ENCODE assay signal across 23 cellular contexts in genomic region chr3:176759815-176760506, GRCh38.
A peak's percentile ranks its signal among the peaks of the same experiment; 100 is the strongest.
DNase-seq lines count a peak whose midpoint lies in the region; ATAC-seq, FAIRE-seq and TF ChIP-seq lines count a peak whose summit lies in the region.
"Had no signal": no experiment of that assay in that cellular context is flagged by ENCODE, and none has a peak within 500 bp of the region (broad histone marks: within the 10 kb centered on the region; RNA-seq: fewer than 3 reads in every experiment).

No MANE protein-coding gene starts in this region.

- no peak overlapping the region for H3K4me3 ChIP-seq in pancreas
- H3K4me3 ChIP-seq: MG63 had no signal

- H3K36me3 ChIP-seq in pancreas, result no peaks in the 10 kb centered on the region
- H3K36me3 ChIP-seq: BE2C, MG63 had no signal

- H3K9me3 Mint-ChIP-seq in natural killer cell treated with Interleukin-12 subunit alpha and Interleukin-12 subunit beta and Interleukin-15 and Interleukin-18, amount 100 ng/mL, for 72 hours, result no peaks in the 10 kb centered on the region
- H3K9me3 Mint-ChIP-seq: T-cell had no signal

- no peak overlapping the region for H3K4me3 Mint-ChIP-seq in natural killer cell treated with Interleukin-12 subunit alpha and Interleukin-12 subunit beta and Interleukin-15 and Interleukin-18, amount 100 ng/mL, for 72 hours
- H3K4me3 Mint-ChIP-seq: CD4-positive, alpha-beta T cell; T-cell had no signal

- H3K4me1 ChIP-seq in pancreas, result no peaks in the 10 kb centered on the region
- H3K4me1 ChIP-seq: BE2C had no signal

- no peak for FAIRE-seq in pancreas (lab: Jason Lieb, UNC)
- FAIRE-seq: H54 had no signal

- H3K27ac Mint-ChIP-seq in natural killer cell treated with Interleukin-12 subunit alpha and Interleukin-12 subunit beta and Interleukin-15 and Interleukin-18, amount 100 ng/mL, for 72 hours, result no peak overlapping the region
- H3K27ac Mint-ChIP-seq: CD4-positive, alpha-beta T cell; T-cell had no signal

- DNase-seq in NCI-H1092 treated with DMSO at 0.1 percent for 48 hours (lab: John Stamatoyannopoulos, UW), result peak; percentile 17
- DNase-seq in NCI-H1092 (lab: John Stamatoyannopoulos, UW), result no peak
- DNase-seq in NCI-H526 treated with DMSO at 0.1 percent for 48 hours (lab: John Stamatoyannopoulos, UW), result peak; percentile 7
- peak; percentile 24 for DNase-seq in SHP77 treated with DMSO at 0.1 percent for 48 hours (lab: John Stamatoyannopoulos, UW)
- peak in 3 of 6 donors; percentile 38 to 55 (median 40) for DNase-seq in pancreas
- DNase-seq in natural killer cell treated with Interleukin-12 subunit alpha and Interleukin-12 subunit beta and Interleukin-15 and Interleukin-18, amount 100 ng/mL, for 72 hours (ENCODE audit: low spot score), result no peak
- DNase-seq in A172 (ENCODE audit: low spot score), result no peak
- DNase-seq: 8988T; BE2C; Calu3; CD4-positive, alpha-beta T cell; IMR-90; Karpas-422; MG63; NCI-H1048; NCI-H1694; NCI-H2107; NCI-H524; SK-N-SH; T-cell had no signal

- H3K9me3 ChIP-seq in pancreas, result no peaks in the 10 kb centered on the region
- H3K9me3 ChIP-seq: BE2C, MG63, SK-N-SH had no signal

- H3K4me1 Mint-ChIP-seq in natural killer cell treated with Interleukin-12 subunit alpha and Interleukin-12 subunit beta and Interleukin-15 and Interleukin-18, amount 100 ng/mL, for 72 hours (ENCODE audit: low read depth in 2 of 2), result no peaks in the 10 kb centered on the region
- H3K4me1 Mint-ChIP-seq: T-cell had no signal

- H3K27me3 ChIP-seq in pancreas, result no peaks in the 10 kb centered on the region
- H3K27me3 ChIP-seq: BE2C, MG63 had no signal

- no peaks in the 10 kb centered on the region for H3K36me3 Mint-ChIP-seq in natural killer cell treated with Interleukin-12 subunit alpha and Interleukin-12 subunit beta and Interleukin-15 and Interleukin-18, amount 100 ng/mL, for 72 hours
- H3K36me3 Mint-ChIP-seq: T-cell had no signal

- H3K27ac ChIP-seq in pancreas, result peak overlapping the region in 3 of 4 donors; percentile 20 to 77 (median 68)

- ATAC-seq in pancreas (peak; percentile 86 to 93 (median 90)), HG02870 (IDR thresholded peaks at IDR 0.05; ENCODE audit: unreplicated experiment) (no peak)
- no peak for ATAC-seq in natural killer cell treated with Interleukin-12 subunit alpha and Interleukin-12 subunit beta and Interleukin-15 and Interleukin-18, amount 100 ng/mL, for 72 hours
- ATAC-seq: Right ventricle myocardium inferior, T-cell had no signal

- no peak for TF ChIP-seq CTCF in pancreas (IDR thresholded peaks at IDR 0.05)

- H3K27me3 Mint-ChIP-seq in natural killer cell treated with Interleukin-12 subunit alpha and Interleukin-12 subunit beta and Interleukin-15 and Interleukin-18, amount 100 ng/mL, for 72 hours, result no peaks in the 10 kb centered on the region
- H3K27me3 Mint-ChIP-seq: CD4-positive, alpha-beta T cell; T-cell had no signal

- intact Hi-C loops in pancreas (cut with DNase I), result no loop called here

Comparison
In these comparisons a context has a peak if more than half of its experiments do, and no peak if none do; other contexts are left out.
1. DNase-seq: peak in NCI-H1092 treated with DMSO at 0.1 percent for 48 hours (single experiment), NCI-H526 treated with DMSO at 0.1 percent for 48 hours (single experiment) and SHP77 treated with DMSO at 0.1 percent for 48 hours (single experiment); none in NCI-H1092 (single experiment), natural killer cell treated with Interleukin-12 subunit alpha and Interleukin-12 subunit beta and Interleukin-15 and Interleukin-18, amount 100 ng/mL, for 72 hours (single experiment) and A172 (single experiment).
2. ATAC-seq: peak in pancreas (4 of 4); none in natural killer cell treated with Interleukin-12 subunit alpha and Interleukin-12 subunit beta and Interleukin-15 and Interleukin-18, amount 100 ng/mL, for 72 hours (0 of 2) and HG02870 (single experiment).